ENCODE assay signal across 8 cellular contexts in the genomic region with DNA sequence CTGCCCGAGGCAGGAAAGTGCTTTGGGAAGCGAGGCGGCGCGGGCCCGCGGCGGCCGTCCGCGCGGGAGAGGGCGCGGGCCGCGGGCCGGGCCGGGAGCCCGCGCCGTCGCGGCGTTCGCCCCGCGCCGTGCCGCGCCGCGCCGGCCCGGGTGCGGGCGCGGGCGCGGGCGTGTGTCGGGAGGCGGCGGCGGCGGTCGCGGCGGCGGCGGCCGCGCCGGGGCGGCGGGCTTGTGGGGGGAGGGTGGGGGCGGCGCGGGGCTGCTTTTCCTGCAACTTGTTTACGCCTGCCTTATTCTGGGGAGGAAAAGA. TPM values are rescaled to one million over a fixed set of nuclear protein-coding genes. Genes with fewer than 3 reads are reported as not detected.
DNase-seq lines count a peak whose midpoint lies in the region; ATAC-seq and TF ChIP-seq lines count a peak whose summit lies in the region.

No MANE protein-coding gene starts in this region.

- no peak for TF ChIP-seq CTCF in AG04449 (IDR thresholded peaks at IDR 0.05; ENCODE audit: insufficient read depth, low read length, missing control alignments)
- TF ChIP-seq CTCF in mammary epithelial cell (conservative IDR thresholded peaks at IDR 0.05 in 1 of 2, IDR thresholded peaks at IDR 0.05 in 1 of 2; ENCODE audit: extremely low read depth in 1 of 2, insufficient read depth in 1 of 2, low read depth in 1 of 2, low read length in 2 of 2) = no peak
- no peak for TF ChIP-seq CTCF in mesothelial cell of epicardium (IDR thresholded peaks at IDR 0.05; ENCODE audit: unreplicated experiment)

- no peaks in the 10 kb centered on the region for H3K9me3 Mint-ChIP-seq in mesothelial cell of epicardium

- peak; percentile 15 for ATAC-seq in HG02759 (IDR thresholded peaks at IDR 0.05; ENCODE audit: unreplicated experiment)
- no peak for ATAC-seq in HG02938 (IDR thresholded peaks at IDR 0.05; ENCODE audit: unreplicated experiment)
- no peak for ATAC-seq in HG02852 (IDR thresholded peaks at IDR 0.05; ENCODE audit: unreplicated experiment)

- H3K9me3 ChIP-seq in mammary epithelial cell (replicated peaks; ENCODE audit: insufficient read depth, low read length) = no peaks in the 10 kb centered on the region

- dilution Hi-C loops in mammary epithelial cell (cut with HindIII; ENCODE audit: low sequenced_read_pairs) = no loop called here

- peak overlapping the region; percentile 62 for H3K9ac ChIP-seq in mammary epithelial cell (ENCODE audit: insufficient read depth, low read length)

- CTCF ChIA-PET in AG04449 (lab: Yijun Ruan, JAX) (interaction anchor here (1.0 to 1.3 kb wide), 3 partner anchors 244 to 518 kb away, joined by 3 to 7 read pairs (median 3); no protein-coding TSS in a partner anchor), mammary epithelial cell (lab: Charles Lee; ENCODE audit: low non-redundant PET) (no interaction called here)

- H3K79me2 ChIP-seq in mammary epithelial cell (ENCODE audit: insufficient read depth, low read length) = peaks cover 20% of the 10 kb centered on the region

- peak overlapping the region; percentile 83 for H3K4me2 ChIP-seq in mammary epithelial cell (ENCODE audit: insufficient read depth, low read depth, low read length)

- H3K4me1 ChIP-seq in mammary epithelial cell (ENCODE audit: insufficient read depth, low read length) = peaks cover 8% of the 10 kb centered on the region

- no peaks in the 10 kb centered on the region for H4K20me1 ChIP-seq in mammary epithelial cell (ENCODE audit: insufficient read depth, low read length)

- intact Hi-C loops in mammary epithelial cell (cut with micrococcal nuclease) = loop anchor here (2.0 kb wide), 3 partner anchors 83 to 519 kb away; no protein-coding TSS in a partner anchor

- no peaks in the 10 kb centered on the region for H3K27me3 ChIP-seq in mammary epithelial cell (ENCODE audit: insufficient read depth, low read length)

- H3K4me3 Mint-ChIP-seq in mesothelial cell of epicardium = peak overlapping the region; percentile 95

- H3K4me1 Mint-ChIP-seq in mesothelial cell of epicardium = peaks cover 10% of the 10 kb centered on the region

- H3K36me3 Mint-ChIP-seq in mesothelial cell of epicardium = peaks cover 3% of the 10 kb centered on the region

- H3K36me3 ChIP-seq in mammary epithelial cell (ENCODE audit: insufficient read depth, low read length) = no peaks in the 10 kb centered on the region

- no CpG with 5 or more reads among the region's 59 CpGs for WGBS in mammary epithelial cell (ENCODE audit: low coverage, missing lambda C conversion rate)

- peak overlapping the region; percentile 96 for H3K27ac Mint-ChIP-seq in mesothelial cell of epicardium

- no TSS peak for BruUV-seq in mammary epithelial cell (replicated peaks; lab: Mats Ljungman, UMichigan)

- no peak for DNase-seq in AG04449 (ENCODE audit: low read depth, low spot score)
- DNase-seq in mammary epithelial cell = no peak
- no peak for DNase-seq in mesothelial cell of epicardium (ENCODE audit: low spot score in 2 of 2, unreplicated experiment in 2 of 2)
- no peak for DNase-seq in stimulated activated naive CD4-positive, alpha-beta T cell treated with Interleukin-2 at 50 U/mL for 16 hours (lab: John Stamatoyannopoulos, UW)
- DNase-seq in activated CD4-positive, CD25-positive, alpha-beta regulatory T cell treated with anti-CD3 and anti-CD28 coated beads, Interleukin-2, amount 50 U/mL, for 72 hours = no peak

- in situ Hi-C loops in mammary epithelial cell (cut with MboI; ENCODE audit: low sequenced_read_pairs in 2 of 2) = loop anchor here (10.0 to 25.0 kb wide), 2 partner anchors 407 to 425 kb away; no protein-coding TSS in a partner anchor

- peak overlapping the region; percentile 95 for H2AFZ ChIP-seq in mammary epithelial cell (ENCODE audit: low read depth, low read length)

- POLR2A ChIA-PET in AG04449 (lab: Yijun Ruan, JAX) = no interaction called here

- H3K4me3 ChIP-seq in AG04449 (ENCODE audit: low read depth, low read length) (peak overlapping the region; percentile 73), mammary epithelial cell (replicated peaks in 1 of 3; ENCODE audit: insufficient read depth in 1 of 3, low read depth in 2 of 3, low read length in 3 of 3) (peak overlapping the region; percentile 75 to 86 (median 76))

- H3K27me3 Mint-ChIP-seq in mesothelial cell of epicardium (ENCODE audit: low read depth) = no peaks in the 10 kb centered on the region

- no peak overlapping the region for H3K27ac ChIP-seq in mammary epithelial cell (ENCODE audit: insufficient read depth, low read depth, low read length)

RNA-seq across cellular contexts. Expression of a gene that starts 1.4 kb away (rescaled TPM):
- total RNA-seq in mammary epithelial cell (1 to 10 TPM; 5.0 to 8.9 TPM), mesothelial cell of epicardium (35.8 to 43.4 TPM (median 36.8 TPM) in 3 replicates)
- polyA plus RNA-seq in mammary epithelial cell = 5.6 TPM
- 20.1 TPM for polyA minus RNA-seq in mammary epithelial cell
